9 cellular contexts compared by ENCODE assay signal in the genomic region with DNA sequence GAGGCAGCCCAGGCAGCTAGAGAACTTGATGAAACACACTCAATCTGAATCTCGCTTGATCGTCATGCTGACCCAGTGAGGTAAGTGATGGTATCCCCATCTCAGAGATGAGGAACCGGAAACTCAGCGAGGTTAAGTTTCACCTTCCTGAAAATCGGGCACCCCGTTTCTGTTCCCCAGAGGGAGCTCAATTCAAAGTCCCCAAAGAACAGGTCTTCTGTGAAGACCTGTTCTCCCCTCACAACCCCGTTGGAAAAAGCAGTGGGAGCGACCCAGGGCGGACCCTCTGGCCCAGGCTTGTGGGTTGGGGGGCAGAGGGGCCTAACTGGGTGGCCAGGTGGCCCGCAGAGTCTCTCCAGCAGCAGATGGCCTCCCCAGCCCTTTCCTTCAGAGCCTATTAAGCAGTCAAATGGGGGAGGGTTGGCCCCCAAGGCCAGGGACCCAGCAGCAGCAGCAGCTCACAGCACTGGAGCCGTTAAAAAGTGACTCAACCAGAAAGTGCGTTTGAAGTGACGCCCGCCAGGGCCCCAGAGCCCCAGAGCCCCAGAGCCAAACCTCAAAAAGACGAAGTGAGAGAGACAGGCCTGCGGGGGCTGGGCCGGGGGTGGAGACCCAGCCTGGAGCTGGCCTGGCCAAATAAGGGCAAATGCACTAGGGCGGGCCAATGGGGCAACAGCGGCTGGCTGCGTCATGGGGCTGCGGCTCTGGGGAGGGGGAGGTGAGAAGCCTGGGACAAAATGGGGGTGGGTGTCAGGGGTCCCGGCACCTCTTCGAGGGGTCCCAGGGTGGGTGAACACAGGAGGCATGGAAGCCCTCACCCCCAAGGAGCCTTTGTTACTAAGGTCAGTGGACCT. TPM values are rescaled to one million over a fixed set of nuclear protein-coding genes. Genes with fewer than 3 reads are reported as not detected.
DNase-seq lines count a peak whose midpoint lies in the region; ATAC-seq and TF ChIP-seq lines count a peak whose summit lies in the region.
"Had no signal": no experiment of that assay in that cellular context is flagged by ENCODE, and none has a peak within 500 bp of the region (broad histone marks: within the 10 kb centered on the region; RNA-seq: fewer than 3 reads in every experiment).

No MANE protein-coding gene starts in this region.

- H3K27me3 ChIP-seq in tibial artery, result peaks cover 0 to 15% of the 10 kb centered on the region in 2 donors

- peak overlapping the region; percentile 72 for H3K4me3 ChIP-seq in GM12875 (ENCODE audit: low read depth, low read length)
- no peak overlapping the region for H3K4me3 ChIP-seq in tibial artery

- DNase-seq in NK-92 (lab: John Stamatoyannopoulos, UW; ENCODE audit: unreplicated experiment) (peak; percentile 33), fibroblast of the conjunctiva (ENCODE audit: low read depth) (peak; percentile 16), omental fat pad (ENCODE audit: low spot score) (no peak), tibial artery (peak; percentile 66 to 84), NCI-H1417 treated with DMSO at 0.1 percent for 48 hours (lab: John Stamatoyannopoulos, UW) (no peak)
- DNase-seq in activated T-cell treated with anti-CD3 and anti-CD28 coated beads, Interleukin-2, amount 50 U/mL, for 24 hours, result peak; percentile 94

- H3K36me3 ChIP-seq in tibial artery, result no peaks in the 10 kb centered on the region

- intact Hi-C loops in tibial artery (cut with DNase I; ENCODE audit: low total_unique reads), result no loop called here

- H3K4me1 Mint-ChIP-seq in activated T-cell treated with anti-CD3 and anti-CD28 coated beads, Interleukin-2, amount 50 U/mL, for 24 hours (ENCODE audit: low read depth), result peaks cover 61% of the 10 kb centered on the region

- peak overlapping the region; percentile 100 for H3K27ac Mint-ChIP-seq in activated T-cell treated with anti-CD3 and anti-CD28 coated beads, Interleukin-2, amount 50 U/mL, for 24 hours

- H3K4me1 ChIP-seq in tibial artery, result peaks cover 0 to 19% (median 11%) of the 10 kb centered on the region in 4 donors

- H3K27ac ChIP-seq in tibial artery, result peak overlapping the region; percentile 37 to 61
- H3K27ac ChIP-seq: epithelial cell of prostate had no signal

- H3K27me3 Mint-ChIP-seq in activated T-cell treated with anti-CD3 and anti-CD28 coated beads, Interleukin-2, amount 50 U/mL, for 24 hours, result no peaks in the 10 kb centered on the region

- H3K36me3 Mint-ChIP-seq in activated T-cell treated with anti-CD3 and anti-CD28 coated beads, Interleukin-2, amount 50 U/mL, for 24 hours (ENCODE audit: low read depth), result peaks cover 91% of the 10 kb centered on the region

- peak overlapping the region; percentile 99 for H3K4me3 Mint-ChIP-seq in activated T-cell treated with anti-CD3 and anti-CD28 coated beads, Interleukin-2, amount 50 U/mL, for 24 hours

- ATAC-seq in HG02623 (IDR thresholded peaks at IDR 0.05; ENCODE audit: unreplicated experiment), result peak; percentile 59
- ATAC-seq in omental fat pad (ENCODE audit: low FRiP score), result peak; percentile 29

- H3K9me3 ChIP-seq in tibial artery, result no peaks in the 10 kb centered on the region

- TF ChIP-seq CTCF in GM12875 (IDR thresholded peaks at IDR 0.05; ENCODE audit: borderline replicate concordance, insufficient read depth, low read depth, low read length) (peak; percentile 47; the same call in 1 of the 2 replicates), omental fat pad (IDR thresholded peaks at IDR 0.05) (no peak), tibial artery (IDR thresholded peaks at IDR 0.05) (no peak)

- H3K9me3 Mint-ChIP-seq in activated T-cell treated with anti-CD3 and anti-CD28 coated beads, Interleukin-2, amount 50 U/mL, for 24 hours, result no peaks in the 10 kb centered on the region

RNA-seq across cellular contexts. Expression of gene TSPOAP1, which starts 9.2 kb away (rescaled TPM):
- 10 to 100 TPM in 1 of 4 donors, 1 to 10 TPM in 3; 1.9 to 13.6 (median 5.4) TPM for total RNA-seq in omental fat pad

RNA-seq across cellular contexts. Expression of gene SUPT4H1, which starts 14.2 kb away (rescaled TPM):
- total RNA-seq in omental fat pad, result 10 to 100 TPM; 42.1 to 49.2 (median 47.3) TPM

RNA-seq across cellular contexts. Expression of gene MPO, which starts 57.1 kb away (rescaled TPM):
- under 1 TPM in 2 of 4 donors, not detected in 2; 0.19 to 0.84 TPM for total RNA-seq in omental fat pad

Comparison
In these comparisons a context has a peak if more than half of its experiments do, and no peak if none do; other contexts are left out.
1. DNase-seq: peak in NK-92 (single experiment), activated T-cell treated with anti-CD3 and anti-CD28 coated beads, Interleukin-2, amount 50 U/mL, for 24 hours (single experiment), fibroblast of the conjunctiva (single experiment) and tibial artery (2 of 2); none in omental fat pad (single experiment) and NCI-H1417 treated with DMSO at 0.1 percent for 48 hours (single experiment).